Comparison of ENCODE assay signal across 8 cellular contexts in genomic region chr5:54517512-54518145, GRCh38. TPM values are rescaled to one million over a fixed set of nuclear protein-coding genes. Genes with fewer than 3 reads are reported as not detected.
DNase-seq lines count a peak whose midpoint lies in the region; ATAC-seq and TF ChIP-seq lines count a peak whose summit lies in the region.

Gene SNX18, plus strand, starts transcription at chr5:54517759. Its CDS starts 194 bp downstream, at chr5:54517953.

- peaks cover 42% of the 10 kb centered on the region for H3K4me1 Mint-ChIP-seq in activated CD4-positive, alpha-beta T cell treated with anti-CD3 and anti-CD28 coated beads for 36 hours

- ATAC-seq in GM19043 (IDR thresholded peaks at IDR 0.05; ENCODE audit: low read depth, unreplicated experiment), result peak; percentile 93
- peak; percentile 97 for ATAC-seq in HG03354 (IDR thresholded peaks at IDR 0.05; ENCODE audit: poor library complexity, severe bottlenecking, unreplicated experiment)
- ATAC-seq in activated CD4-positive, alpha-beta T cell treated with anti-CD3 and anti-CD28 coated beads for 36 hours, result peak; percentile 77
- ATAC-seq in left colon, result peak; percentile 96

- CTCF ChIA-PET in activated CD4-positive, alpha-beta T cell treated with anti-CD3 and anti-CD28 coated beads for 36 hours (lab: Charles Lee), result interaction anchor here (0.6 to 4.7 kb wide), 30 partner anchors 10 to 642 kb away, joined by 3 to 57 read pairs (median 4); partner anchors contain the start of gene GPX8

- peak within 1 kb of the TSS; percentile 71 for H3K4me3 Mint-ChIP-seq in activated CD4-positive, alpha-beta T cell treated with anti-CD3 and anti-CD28 coated beads for 36 hours

- intact Hi-C loops in activated CD4-positive, alpha-beta T cell treated with anti-CD3 and anti-CD28 coated beads for 36 hours (cut with DNase I, micrococcal nuclease), result loop anchor here (1.0 to 10.0 kb wide), 11 partner anchors 127 to 629 kb away; partner anchors contain the start of gene ARL15 (in 1 of the 2)
- intact Hi-C loops in left colon (cut with DNase I, micrococcal nuclease), result loop anchor here in 1 of 2 donors (10.0 kb wide), 1 partner anchor 327 kb away; no protein-coding TSS in a partner anchor

- peak within 1 kb of the TSS; percentile 63 for H3K4me3 ChIP-seq in choroid plexus epithelial cell (ENCODE audit: low read depth, low read length)

- H3K9me3 Mint-ChIP-seq in activated CD4-positive, alpha-beta T cell treated with anti-CD3 and anti-CD28 coated beads for 36 hours (ENCODE audit: low read depth), result no peaks in the 10 kb centered on the region

- DNase-seq in Ammon's horn (ENCODE audit: low spot score) (peak; percentile 92), NCI-H446 (lab: John Stamatoyannopoulos, UW) (peak; percentile 37 to 94), choroid plexus epithelial cell (ENCODE audit: low read depth) (peak; percentile 96), left colon (peak; percentile 91 to 92)
- peak; percentile 95 for DNase-seq in activated CD4-positive, alpha-beta T cell treated with anti-CD3 and anti-CD28 coated beads for 36 hours
- peak; percentile 86 to 87 for DNase-seq in stimulated activated CD4-positive, alpha-beta T cell treated with anti-CD3 and anti-CD28 coated beads, Interleukin-1b, Interleukin-23, amount 100 ng/mL, for 4 hours (ENCODE audit: low read depth in 2 of 2)

- H3K27me3 Mint-ChIP-seq in activated CD4-positive, alpha-beta T cell treated with anti-CD3 and anti-CD28 coated beads for 36 hours, result no peaks in the 10 kb centered on the region

- POLR2A ChIA-PET in activated CD4-positive, alpha-beta T cell treated with anti-CD3 and anti-CD28 coated beads for 36 hours (lab: Charles Lee), result interaction anchor here (1.9 kb wide), 1 partner anchor 349 kb away, joined by 10 read pairs; no protein-coding TSS in a partner anchor

- H3K36me3 Mint-ChIP-seq in activated CD4-positive, alpha-beta T cell treated with anti-CD3 and anti-CD28 coated beads for 36 hours (ENCODE audit: low read depth), result no peaks in the 10 kb centered on the region

- no peak within 1 kb of the TSS for H3K27ac Mint-ChIP-seq in activated CD4-positive, alpha-beta T cell treated with anti-CD3 and anti-CD28 coated beads for 36 hours

- peak; percentile 72 for TF ChIP-seq CTCF in choroid plexus epithelial cell (conservative IDR thresholded peaks at IDR 0.05; ENCODE audit: low read depth, low read length)

RNA-seq across cellular contexts. Expression of gene SNX18, which starts in this region (rescaled TPM):
- 1 to 10 TPM; 4.6 to 4.7 TPM for total RNA-seq in activated CD4-positive, alpha-beta T cell treated with anti-CD3 and anti-CD28 coated beads for 36 hours
- total RNA-seq in left colon, result 10 to 100 TPM; 10.6 to 16.8 TPM

Comparison
In these comparisons a context has a peak if more than half of its experiments do, and no peak if none do; other contexts are left out.
1. Peak in every context shown above with its lines: DNase-seq, ATAC-seq and H3K4me3 ChIP-seq.